In the genomic region with DNA sequence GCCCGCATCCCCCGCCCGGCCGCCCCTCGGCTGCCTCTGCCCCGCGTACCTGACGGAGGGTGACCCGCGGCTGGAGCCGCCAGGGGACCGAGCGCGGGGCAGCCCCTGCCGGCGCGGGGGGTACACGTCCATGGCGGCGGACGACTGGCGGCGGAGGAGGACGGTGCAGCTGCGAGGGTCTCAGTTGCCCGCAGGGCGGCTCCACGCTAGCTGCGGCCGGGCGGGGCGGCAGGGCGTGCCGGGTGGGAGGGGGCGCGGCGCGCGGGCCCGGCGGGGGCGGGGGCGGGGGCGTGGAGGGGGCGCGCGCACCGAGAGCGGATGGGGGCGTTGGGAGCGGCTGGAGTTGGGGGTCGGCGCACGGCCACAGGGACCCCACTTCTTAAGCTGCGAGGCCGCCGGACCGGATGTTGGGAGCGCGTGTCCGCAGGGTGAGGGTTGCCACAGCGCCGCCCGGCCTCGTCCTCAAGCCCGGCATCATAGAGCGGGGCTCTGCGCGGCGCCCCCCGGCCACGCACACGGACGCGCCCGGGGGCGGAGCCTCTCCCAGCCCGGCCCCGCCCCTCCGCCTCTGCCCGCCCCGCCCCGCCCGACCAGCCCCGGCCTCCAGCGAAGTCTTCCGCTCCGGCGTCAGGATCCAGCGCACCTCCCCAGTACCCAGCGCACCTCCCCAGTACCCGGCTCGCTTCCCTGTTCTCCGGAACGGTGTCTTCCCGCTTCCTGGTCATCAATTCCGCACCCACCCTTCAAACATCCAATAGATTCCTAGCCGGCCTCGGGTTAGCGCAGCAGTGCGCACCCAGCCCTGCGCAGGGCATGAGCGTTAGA, we compare ENCODE assay signal across 8 cellular contexts. TPM values are rescaled to one million over a fixed set of nuclear protein-coding genes. Genes with fewer than 3 reads are reported as not detected.
DNase-seq lines count a peak whose midpoint lies in the region; ATAC-seq, FAIRE-seq and TF ChIP-seq lines count a peak whose summit lies in the region.

A gene (minus strand): TSS at position 244 of the 825 bp plus-strand sequence. CDS start 112 bp downstream, at position 132.

- H3K9me3 Mint-ChIP-seq in central memory CD8-positive, alpha-beta T cell = no peaks in the 10 kb centered on the region

- H3K4me3 ChIP-seq in DND-41 (ENCODE audit: low read depth in 1 of 2, low read length in 2 of 2) (peak within 1 kb of the TSS in 1 of 2 experiments; percentile 49; a peak in 2 of 4 replicates), HEK293 (ENCODE audit: low read depth, low read length) (peak within 1 kb of the TSS; percentile 84), keratinocyte (ENCODE audit: control insufficient read depth in 2 of 3, extremely low read depth in 1 of 3, insufficient read depth in 2 of 3, low read depth in 1 of 3, low read length in 3 of 3) (peak within 1 kb of the TSS; percentile 71 to 95 (median 78))

- no peak for TF ChIP-seq CTCF in DND-41 (IDR thresholded peaks at IDR 0.05; ENCODE audit: borderline replicate concordance, extremely low read depth, low read length, poor library complexity, severe bottlenecking)
- peak; percentile 47; the same call in 1 of the 2 replicates for TF ChIP-seq CTCF in HEK293 (tag by site-specific recombination; IDR thresholded peaks at IDR 0.05)
- peak in 2 of 3 experiments; percentile 8 to 16 for TF ChIP-seq CTCF in keratinocyte (optimal IDR thresholded peaks at IDR 0.05 in 1 of 3, IDR thresholded peaks at IDR 0.05 in 1 of 3, conservative IDR thresholded peaks at IDR 0.05 in 1 of 3; ENCODE audit: extremely low read depth in 1 of 3, insufficient read depth in 2 of 3, low read length in 3 of 3)

- H3K9me3 ChIP-seq in DND-41 (ENCODE audit: insufficient read depth, low read length, severe bottlenecking) (no peaks in the 10 kb centered on the region), HEK293 (ENCODE audit: control insufficient read depth, insufficient read depth, low read depth, low read length) (no peaks in the 10 kb centered on the region; the same call in 1 of the 2 replicates), keratinocyte (ENCODE audit: control insufficient read depth, low read depth, low read length) (no peaks in the 10 kb centered on the region)

- ATAC-seq in DND-41 (ENCODE audit: insufficient read depth, low read depth) = peak; percentile 87
- peak; percentile 62 for ATAC-seq in central memory CD8-positive, alpha-beta T cell (replicated peaks; ENCODE audit: extremely low read depth, poor library complexity, severe bottlenecking)

- peaks cover 36% of the 10 kb centered on the region for H3K4me1 Mint-ChIP-seq in central memory CD8-positive, alpha-beta T cell

- DNase-seq in DND-41 = peak; percentile 62
- DNase-seq in NCI-H2029 treated with DMSO at 0.1 percent for 48 hours (lab: John Stamatoyannopoulos, UW) = peak; percentile 27
- DNase-seq in activated CD4-positive, CD25-positive, alpha-beta regulatory T cell treated with anti-CD3 and anti-CD28 coated beads, Interleukin-2, amount 50 U/mL, for 16 hours (ENCODE audit: low read depth, low spot score) = peak; percentile 30
- peak; percentile 43 to 47 for DNase-seq in central memory CD8-positive, alpha-beta T cell (ENCODE audit: low spot score in 2 of 2)
- DNase-seq in keratinocyte (ENCODE audit: low read depth, low spot score) = peak; percentile 73
- DNase-seq in stimulated activated CD4-positive, alpha-beta T cell treated with anti-CD3 and anti-CD28 coated beads, Interleukin-12 subunit alpha, Interleukin-12 subunit beta, amount 100 ng/mL, for 4 hours = peak; percentile 67
- DNase-seq in OCI-M2 (lab: John Stamatoyannopoulos, UW; ENCODE audit: unreplicated experiment) = no peak

- FAIRE-seq in keratinocyte (lab: Jason Lieb, UNC) = no peak

- peak within 1 kb of the TSS; percentile 97 for H3K4me3 Mint-ChIP-seq in central memory CD8-positive, alpha-beta T cell

- H3K27me3 ChIP-seq in DND-41 (ENCODE audit: insufficient read depth, low read length, poor library complexity) (peaks cover 60% of the 10 kb centered on the region), keratinocyte (ENCODE audit: control insufficient read depth, extremely low read depth, insufficient read depth, low read length) (no peaks in the 10 kb centered on the region)

- H3K9me1 ChIP-seq in keratinocyte (ENCODE audit: control insufficient read depth, extremely low read depth, insufficient read depth, low read length) = no peaks in the 10 kb centered on the region

- CTCF ChIA-PET in HEK293 (lab: Yijun Ruan, JAX) = interaction anchor here (0.5 to 1.6 kb wide), 3 partner anchors 8 to 94 kb away, joined by 3 to 5 read pairs (median 4); no protein-coding TSS in a partner anchor

- dilution Hi-C loops in keratinocyte (cut with MboI; ENCODE audit: extremely low pct_ligation_motif_present, low sequenced_read_pairs) = no loop called here

- H3K79me2 ChIP-seq in DND-41 (ENCODE audit: insufficient read depth, low read length) = no peaks in the 10 kb centered on the region
- H3K79me2 ChIP-seq in keratinocyte (ENCODE audit: control insufficient read depth, insufficient read depth, low read length) = peaks cover 43% of the 10 kb centered on the region

- no peak within 1 kb of the TSS for H3K27ac ChIP-seq in DND-41 (ENCODE audit: low read length)
- peak within 1 kb of the TSS; percentile 78 for H3K27ac ChIP-seq in HEK293 (ENCODE audit: extremely low read depth, low read depth, low read length)
- peak within 1 kb of the TSS; percentile 80 for H3K27ac ChIP-seq in keratinocyte (ENCODE audit: control insufficient read depth, insufficient read depth, low read length)

- no peak within 1 kb of the TSS for H3K9ac ChIP-seq in DND-41 (ENCODE audit: low read depth, low read length)
- H3K9ac ChIP-seq in keratinocyte (ENCODE audit: control insufficient read depth, extremely low read depth, insufficient read depth, low read length) = peak within 1 kb of the TSS; percentile 76

- H3K27ac Mint-ChIP-seq in central memory CD8-positive, alpha-beta T cell (ENCODE audit: low read depth) = peak within 1 kb of the TSS; percentile 90

- H3K36me3 ChIP-seq in DND-41 (ENCODE audit: insufficient read depth, low read length) = no peaks in the 10 kb centered on the region
- H3K36me3 ChIP-seq in HEK293 (ENCODE audit: control insufficient read depth in 2 of 2, insufficient read depth in 1 of 2, low read length in 2 of 2) = no peaks in the 10 kb centered on the region
- H3K36me3 ChIP-seq in keratinocyte (ENCODE audit: control insufficient read depth in 2 of 2, extremely low read depth in 1 of 2, insufficient read depth in 2 of 2, low read length in 2 of 2) = no peaks in the 10 kb centered on the region

- H3K27me3 Mint-ChIP-seq in central memory CD8-positive, alpha-beta T cell = no peaks in the 10 kb centered on the region

- peaks cover 11% of the 10 kb centered on the region for H3K36me3 Mint-ChIP-seq in central memory CD8-positive, alpha-beta T cell (ENCODE audit: insufficient read depth)

- POLR2A ChIA-PET in HEK293 (lab: Yijun Ruan, JAX) = interaction anchor here (1.0 to 2.7 kb wide), 2 partner anchors 63 to 248 kb away, joined by 12 to 13 read pairs; a partner anchor contains a TSS

- H4K20me1 ChIP-seq in DND-41 (ENCODE audit: insufficient read depth, low read length) (no peaks in the 10 kb centered on the region; the same call in 1 of the 2 replicates), keratinocyte (ENCODE audit: control insufficient read depth, extremely low read depth, insufficient read depth, low read length) (no peaks in the 10 kb centered on the region)

- H2AFZ ChIP-seq in DND-41 (ENCODE audit: low read depth, low read length) (peak within 1 kb of the TSS; percentile 54), keratinocyte (ENCODE audit: control insufficient read depth, low read length) (peak within 1 kb of the TSS; percentile 79)

- H3K4me1 ChIP-seq in DND-41 (ENCODE audit: insufficient read depth, low read length) (peaks cover 6% of the 10 kb centered on the region), HEK293 (ENCODE audit: control insufficient read depth, insufficient read depth, low read length) (peaks cover 19% of the 10 kb centered on the region), keratinocyte (ENCODE audit: control insufficient read depth, extremely low read depth, insufficient read depth, low read length) (peaks cover 18% of the 10 kb centered on the region)

- H3K4me2 ChIP-seq in DND-41 (ENCODE audit: insufficient read depth, low read length) (peak within 1 kb of the TSS; percentile 63), keratinocyte (ENCODE audit: control insufficient read depth, extremely low read depth, insufficient read depth, low read depth, low read length) (peak within 1 kb of the TSS; percentile 100)

TF ChIP-seq in HEK293, 187 proteins besides CTCF, POLR2A, EP300 and RAD21 (continues in another document):
- TF ChIP-seq, protein P1, sequence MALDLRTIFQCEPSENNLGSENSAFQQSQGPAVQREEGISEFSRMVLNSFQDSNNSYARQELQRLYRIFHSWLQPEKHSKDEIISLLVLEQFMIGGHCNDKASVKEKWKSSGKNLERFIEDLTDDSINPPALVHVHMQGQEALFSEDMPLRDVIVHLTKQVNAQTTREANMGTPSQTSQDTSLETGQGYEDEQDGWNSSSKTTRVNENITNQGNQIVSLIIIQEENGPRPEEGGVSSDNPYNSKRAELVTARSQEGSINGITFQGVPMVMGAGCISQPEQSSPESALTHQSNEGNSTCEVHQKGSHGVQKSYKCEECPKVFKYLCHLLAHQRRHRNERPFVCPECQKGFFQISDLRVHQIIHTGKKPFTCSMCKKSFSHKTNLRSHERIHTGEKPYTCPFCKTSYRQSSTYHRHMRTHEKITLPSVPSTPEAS (tag by site-specific recombination; IDR thresholded peaks at IDR 0.05) = no peak
- TF ChIP-seq ZFP41 (tag by site-specific recombination; IDR thresholded peaks at IDR 0.05; ENCODE audit: borderline replicate concordance) = no peak
- peak; percentile 79 for TF ChIP-seq KLF8 (tag by site-specific recombination; IDR thresholded peaks at IDR 0.05)
- TF ChIP-seq ZNF785 (tag by site-specific recombination; IDR thresholded peaks at IDR 0.05) = no peak
- TF ChIP-seq ZNF624 (tag by site-specific recombination; IDR thresholded peaks at IDR 0.05) = no peak
- TF ChIP-seq SCRT1 (tag by site-specific recombination; IDR thresholded peaks at IDR 0.05; ENCODE audit: borderline replicate concordance) = no peak
- TF ChIP-seq HOXC10 (CRISPR knock-in tag; IDR thresholded peaks at IDR 0.05) = no peak
- TF ChIP-seq, protein P2, sequence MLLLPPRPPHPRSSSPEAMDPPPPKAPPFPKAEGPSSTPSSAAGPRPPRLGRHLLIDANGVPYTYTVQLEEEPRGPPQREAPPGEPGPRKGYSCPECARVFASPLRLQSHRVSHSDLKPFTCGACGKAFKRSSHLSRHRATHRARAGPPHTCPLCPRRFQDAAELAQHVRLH (tag by site-specific recombination; IDR thresholded peaks at IDR 0.05) = no peak

RNA-seq across cellular contexts. Expression of the gene that starts here (rescaled TPM):
- 8.8 to 9.8 TPM (median 9.2 TPM) in 3 replicates for polyA plus RNA-seq in keratinocyte
- 2.8 TPM for polyA plus RNA-seq in keratinocyte (2011; ENCODE audit: low read depth)
- 5.3 and 7.3 TPM in 2 replicates for polyA plus RNA-seq in keratinocyte (2011; cell fraction: cytosol; rRNA removed)
- 26.7 and 29.6 TPM in 2 replicates for polyA plus RNA-seq in keratinocyte (2011; cell fraction: nucleus; rRNA removed)
- 5.3 and 6.0 TPM in 2 replicates for polyA plus RNA-seq in keratinocyte (2012; ENCODE audit: low replicate concordance)
- polyA minus RNA-seq in keratinocyte = 8.1 to 18.6 TPM (median 15.2 TPM) in 3 replicates
- 6.3 TPM for polyA minus RNA-seq in keratinocyte (2011; cell fraction: cytosol; rRNA and poly(A)+ RNA removed)
- 21.4 and 37.3 TPM in 2 replicates for polyA minus RNA-seq in keratinocyte (2011; cell fraction: nucleus; rRNA and poly(A)+ RNA removed)
